Comparison of ENCODE assay signal across 9 cellular contexts in genomic region chr4:173181769-173182374, GRCh38. TPM values are rescaled to one million over a fixed set of nuclear protein-coding genes. Genes with fewer than 3 reads are reported as not detected.
A peak's percentile ranks its signal among the peaks of the same experiment; 100 is the strongest.
DNase-seq lines count a peak whose midpoint lies in the region; ATAC-seq and TF ChIP-seq lines count a peak whose summit lies in the region.
"Had no signal": no experiment of that assay in that cellular context is flagged by ENCODE, and none has a peak within 500 bp of the region (broad histone marks: within the 10 kb centered on the region; RNA-seq: fewer than 3 reads in every experiment).

No MANE protein-coding gene starts in this region.

- TF ChIP-seq CTCF in progenitor cell of endocrine pancreas (IDR thresholded peaks at IDR 0.05; ENCODE audit: unreplicated experiment) (no peak), A673 (conservative IDR thresholded peaks at IDR 0.05; ENCODE audit: low read depth, low read length) (no peak)

- BruUV-seq in A673 (replicated peaks; lab: Mats Ljungman, UMichigan), result no TSS peak

- POLR2A ChIA-PET in A673 (lab: Charles Lee; ENCODE audit: low non-redundant PET), result no interaction called here

- H3K4me3 ChIP-seq in A673 (ENCODE audit: low read depth, low read length, poor library complexity, severe bottlenecking), result no peak overlapping the region

- no peaks in the 10 kb centered on the region for H3K27me3 ChIP-seq in A673 (replicated peaks; ENCODE audit: insufficient read depth, low read depth, low read length, poor library complexity)

- H3K4me1 ChIP-seq in A673 (ENCODE audit: insufficient read depth, low read length, poor library complexity, severe bottlenecking), result peaks cover 73% of the 10 kb centered on the region

- no peak overlapping the region for H3K27ac ChIP-seq in A673 (ENCODE audit: low read depth, low read length, poor library complexity, severe bottlenecking)

- DNase-seq in ACHN (peak; percentile 73), dermis blood vessel endothelial cell (peak; percentile 59), progenitor cell of endocrine pancreas (ENCODE audit: low spot score, unreplicated experiment) (no peak), NCI-H2171 treated with DMSO at 0.1 percent for 48 hours (lab: John Stamatoyannopoulos, UW) (no peak), A673 (ENCODE audit: low spot score) (no peak)
- DNase-seq: activated effector memory CD4-positive, alpha-beta T cell treated with anti-CD3 and anti-CD28 coated beads, Interleukin-2, amount 50 U/mL, for 16 hours had no signal

- H3K27me3 Mint-ChIP-seq in progenitor cell of endocrine pancreas, result no peaks in the 10 kb centered on the region
- no peaks in the 10 kb centered on the region for H3K27me3 Mint-ChIP-seq in stimulated activated memory B cell treated with anti-CD40 and anti-IgM and Interleukin-4, amounts not matched to agents 10 μg/mL and 1 μg/mL and 100 μg/mL, for 72 hours

- intact Hi-C loops in A673 (cut with micrococcal nuclease; ENCODE audit: unreplicated experiment), result no loop called here

- H3K4me3 Mint-ChIP-seq in progenitor cell of endocrine pancreas (ENCODE audit: low read depth), result no peak overlapping the region
- no peak overlapping the region for H3K4me3 Mint-ChIP-seq in stimulated activated memory B cell treated with anti-CD40 and anti-IgM and Interleukin-4, amounts not matched to agents 10 μg/mL and 1 μg/mL and 100 μg/mL, for 72 hours

- peaks cover 3% of the 10 kb centered on the region for H3K36me3 Mint-ChIP-seq in progenitor cell of endocrine pancreas (ENCODE audit: insufficient read depth)
- H3K36me3 Mint-ChIP-seq in stimulated activated memory B cell treated with anti-CD40 and anti-IgM and Interleukin-4, amounts not matched to agents 10 μg/mL and 1 μg/mL and 100 μg/mL, for 72 hours, result no peaks in the 10 kb centered on the region

- in situ Hi-C loops in ACHN (cut with HindIII; ENCODE audit: low pct_ligation_motif_present, low pct_unique_long_range_greater_than_20kb, low sequenced_read_pairs), result no loop called here

- ATAC-seq in GM19395 (IDR thresholded peaks at IDR 0.05; ENCODE audit: unreplicated experiment), result peak; percentile 57
- ATAC-seq in HG03520 (IDR thresholded peaks at IDR 0.05; ENCODE audit: unreplicated experiment), result peak; percentile 49
- ATAC-seq in stimulated activated memory B cell treated with anti-CD40 and anti-IgM and Interleukin-4, amounts not matched to agents 10 μg/mL and 1 μg/mL and 100 μg/mL, for 72 hours, result no peak

- no peaks in the 10 kb centered on the region for H3K9me3 ChIP-seq in A673 (ENCODE audit: low read depth, low read length, poor library complexity, severe bottlenecking)

- H3K36me3 ChIP-seq in A673 (ENCODE audit: insufficient read depth, low read length, poor library complexity, severe bottlenecking), result no peaks in the 10 kb centered on the region

- H3K9me3 Mint-ChIP-seq in progenitor cell of endocrine pancreas (ENCODE audit: low read depth), result no peaks in the 10 kb centered on the region
- no peaks in the 10 kb centered on the region for H3K9me3 Mint-ChIP-seq in stimulated activated memory B cell treated with anti-CD40 and anti-IgM and Interleukin-4, amounts not matched to agents 10 μg/mL and 1 μg/mL and 100 μg/mL, for 72 hours

- no peak overlapping the region for H3K27ac Mint-ChIP-seq in progenitor cell of endocrine pancreas
- H3K27ac Mint-ChIP-seq in stimulated activated memory B cell treated with anti-CD40 and anti-IgM and Interleukin-4, amounts not matched to agents 10 μg/mL and 1 μg/mL and 100 μg/mL, for 72 hours, result no peak overlapping the region

- CTCF ChIA-PET in A673 (lab: Charles Lee), result no interaction called here

- H3K4me1 Mint-ChIP-seq in progenitor cell of endocrine pancreas (ENCODE audit: low read depth), result peaks cover 3% of the 10 kb centered on the region
- H3K4me1 Mint-ChIP-seq in stimulated activated memory B cell treated with anti-CD40 and anti-IgM and Interleukin-4, amounts not matched to agents 10 μg/mL and 1 μg/mL and 100 μg/mL, for 72 hours, result peaks cover 28% of the 10 kb centered on the region

RNA-seq across cellular contexts. Expression of gene GALNT7, which starts 13.3 kb away (rescaled TPM):
- 29.3 and 53.8 TPM in 2 replicates for total RNA-seq in dermis blood vessel endothelial cell
- 65.6 and 67.8 TPM in 2 replicates for total RNA-seq in progenitor cell of endocrine pancreas
- total RNA-seq in A673 (2021), result 89.7 and 90.7 TPM in 2 replicates

Comparison
In these comparisons a context has a peak if more than half of its experiments do, and no peak if none do; other contexts are left out.
1. DNase-seq: peak in ACHN (single experiment) and dermis blood vessel endothelial cell (single experiment); none in progenitor cell of endocrine pancreas (single experiment), NCI-H2171 treated with DMSO at 0.1 percent for 48 hours (single experiment) and A673 (single experiment).